19 cellular contexts compared by ENCODE assay signal in genomic region chr1:15128077-15128476, GRCh38. TPM values are rescaled to one million over a fixed set of nuclear protein-coding genes. Genes with fewer than 3 reads are reported as not detected.
"Had no signal": no experiment of that assay in that cellular context is flagged by ENCODE, and none has a peak within 500 bp of the region (broad histone marks: within the 10 kb centered on the region; RNA-seq: fewer than 3 reads in every experiment).

No MANE protein-coding gene starts in this region.

- FAIRE-seq: pancreas, urothelium cell line had no signal

- H3K27ac Mint-ChIP-seq: naive thymus-derived CD8-positive, alpha-beta T cell; natural killer cell treated with Interleukin-12 subunit alpha and Interleukin-12 subunit beta and Interleukin-15 and Interleukin-18, amount 100 ng/mL, for 72 hours; nephron progenitor cell; stimulated activated naive B cell treated with anti-CD40 and anti-IgM and Interleukin-4, amounts not matched to agents 10 μg/mL and 1 μg/mL and 100 μg/mL, for 72 hours; stimulated activated naive CD8-positive, alpha-beta T cell treated with anti-CD3 and anti-CD28 coated beads, Interleukin-15, Interleukin-2, amounts not matched to agents 100 ng/mL and 50 ng/mL, for 24 hours had no signal

- H3K4me1 Mint-ChIP-seq: naive thymus-derived CD8-positive, alpha-beta T cell; stimulated activated naive B cell treated with anti-CD40 and anti-IgM and Interleukin-4, amounts not matched to agents 10 μg/mL and 1 μg/mL and 100 μg/mL, for 72 hours had no signal

- H3K27ac ChIP-seq: neutrophil, pancreas, prostate gland, right atrium auricular region, skin epidermis, spleen, thoracic aorta, thyroid gland, tibial nerve, upper lobe of left lung, vagina had no signal

- H3K4me3 ChIP-seq: pancreas, prostate gland, right atrium auricular region, skin epidermis, smooth muscle cell, spleen, stomach, thoracic aorta, thyroid gland, tibial nerve, upper lobe of left lung, vagina had no signal

- H3K4me1 ChIP-seq: prostate gland, right atrium auricular region, spleen, thyroid gland, tibial nerve, upper lobe of left lung, vagina had no signal

- H3K36me3 ChIP-seq: neutrophil, pancreas, prostate gland, right atrium auricular region, spleen, stomach, thoracic aorta, thyroid gland, tibial nerve, upper lobe of left lung, vagina had no signal

- H3K9me3 Mint-ChIP-seq: natural killer cell treated with Interleukin-12 subunit alpha and Interleukin-12 subunit beta and Interleukin-15 and Interleukin-18, amount 100 ng/mL, for 72 hours; stimulated activated naive CD8-positive, alpha-beta T cell treated with anti-CD3 and anti-CD28 coated beads, Interleukin-15, Interleukin-2, amounts not matched to agents 100 ng/mL and 50 ng/mL, for 24 hours had no signal

- H3K27me3 ChIP-seq: pancreas, right atrium auricular region, stomach, thyroid gland, tibial nerve, upper lobe of left lung, vagina had no signal

- H3K9me3 ChIP-seq: neutrophil, pancreas, prostate gland, thoracic aorta, thyroid gland, upper lobe of left lung, vagina had no signal

- H3K4me3 Mint-ChIP-seq: naive thymus-derived CD8-positive, alpha-beta T cell; natural killer cell treated with Interleukin-12 subunit alpha and Interleukin-12 subunit beta and Interleukin-15 and Interleukin-18, amount 100 ng/mL, for 72 hours; nephron progenitor cell; stimulated activated naive B cell treated with anti-CD40 and anti-IgM and Interleukin-4, amounts not matched to agents 10 μg/mL and 1 μg/mL and 100 μg/mL, for 72 hours; stimulated activated naive CD8-positive, alpha-beta T cell treated with anti-CD3 and anti-CD28 coated beads, Interleukin-15, Interleukin-2, amounts not matched to agents 100 ng/mL and 50 ng/mL, for 24 hours had no signal

- H3K4me2 ChIP-seq: smooth muscle cell had no signal

- H3K36me3 Mint-ChIP-seq: naive thymus-derived CD8-positive, alpha-beta T cell; natural killer cell treated with Interleukin-12 subunit alpha and Interleukin-12 subunit beta and Interleukin-15 and Interleukin-18, amount 100 ng/mL, for 72 hours; stimulated activated naive B cell treated with anti-CD40 and anti-IgM and Interleukin-4, amounts not matched to agents 10 μg/mL and 1 μg/mL and 100 μg/mL, for 72 hours had no signal

RNA-seq across cellular contexts. Expression of gene TMEM51, which starts 25.5 kb away (rescaled TPM):
- total RNA-seq: naive thymus-derived CD8-positive, alpha-beta T cell; natural killer cell treated with Interleukin-12 subunit alpha and Interleukin-12 subunit beta and Interleukin-15 and Interleukin-18, amount 100 ng/mL, for 72 hours had no signal
- polyA plus RNA-seq: naive thymus-derived CD8-positive, alpha-beta T cell had no signal
